Comparison of ENCODE assay signal across 1 cellular context in the genomic region with DNA sequence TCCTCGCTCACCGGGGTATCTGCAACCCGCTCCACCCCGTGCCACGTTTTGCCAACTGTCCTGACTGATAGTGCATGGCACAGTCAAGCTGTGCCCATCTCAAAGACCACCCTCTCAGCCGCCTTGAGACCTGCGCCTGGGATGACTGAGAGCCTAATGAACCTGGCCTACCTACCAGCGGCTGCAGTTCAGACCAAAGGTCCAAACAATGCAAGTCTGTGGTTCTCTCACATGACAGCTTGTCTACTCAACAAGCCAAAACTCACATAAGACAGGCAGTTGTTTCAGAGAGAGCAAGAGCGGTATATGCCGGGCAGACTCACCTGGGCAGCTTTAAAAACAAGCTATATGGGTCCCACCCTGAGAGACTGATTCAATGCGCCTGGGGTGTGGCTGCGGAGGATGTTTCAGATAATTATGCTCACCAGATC.
TF ChIP-seq lines count a peak whose summit lies in the region.

No MANE protein-coding gene starts in this region.

TF ChIP-seq in endothelial cell of umbilical vein, 7 proteins besides CTCF, POLR2A, EP300 and RAD21 (continued from another document):
- TF ChIP-seq GATA2 (IDR thresholded peaks at IDR 0.05; ENCODE audit: insufficient read depth, insufficient read length, low read depth, low read length) (no peak), MYC (IDR thresholded peaks at IDR 0.05; ENCODE audit: low read depth, low read length) (no peak)
